In genomic region chr10:80152820-80153219, GRCh38 we compare ENCODE assay signal across 1 cellular context.
TF ChIP-seq lines count a peak whose summit lies in the region.

No MANE protein-coding gene starts in this region.

TF ChIP-seq in IMR-90, 13 proteins besides CTCF, POLR2A, EP300 and RAD21:
- TF ChIP-seq CHD1 (IDR thresholded peaks at IDR 0.05; ENCODE audit: low read depth, low read length) (no peak), RFX5 (IDR thresholded peaks at IDR 0.05; ENCODE audit: low read depth, low read length) (no peak), NFE2L2 (IDR thresholded peaks at IDR 0.05; ENCODE audit: low read depth, low read length) (peak; percentile 62; the same call in 1 of the 2 replicates)
TF ChIP-seq in IMR-90: peak in this region for 1.
